ENCODE assay signal across 14 cellular contexts in genomic region chr11:123122852-123123251, GRCh38.
DNase-seq lines count a peak whose midpoint lies in the region; ATAC-seq, FAIRE-seq and TF ChIP-seq lines count a peak whose summit lies in the region.
"Had no signal": no experiment of that assay in that cellular context is flagged by ENCODE, and none has a peak within 500 bp of the region (broad histone marks: within the 10 kb centered on the region; RNA-seq: fewer than 3 reads in every experiment).

No MANE protein-coding gene starts in this region.

- TF ChIP-seq POLR2A in endothelial cell of umbilical vein (IDR thresholded peaks at IDR 0.05; ENCODE audit: low read depth, low read length) = no peak

- intact Hi-C loops in endothelial cell of umbilical vein (cut with micrococcal nuclease) (no loop called here), upper lobe of right lung (cut with DNase I) (no loop called here)

- BruUV-seq in endothelial cell of umbilical vein (replicated peaks; lab: Mats Ljungman, UMichigan) = no TSS peak

- H3K4me1 ChIP-seq in endothelial cell of umbilical vein (ENCODE audit: control insufficient read depth, extremely low read depth, insufficient read depth, low read length) (peaks cover 22% of the 10 kb centered on the region), muscle layer of duodenum (ENCODE audit: control insufficient read depth in 1 of 2, insufficient read depth in 2 of 2, low read length in 2 of 2) (peaks cover 0 to 4% of the 10 kb centered on the region in 2 donors), upper lobe of right lung (peaks cover 17% of the 10 kb centered on the region)

- peak overlapping the region; percentile 97 for H2AFZ ChIP-seq in endothelial cell of umbilical vein (ENCODE audit: low read depth, low read length)

- CTCF ChIA-PET in RWPE1 (lab: Yijun Ruan, JAX) (interaction anchor here (1.1 kb wide), 1 partner anchor 124 kb away, joined by 3 read pairs; no protein-coding TSS in a partner anchor), endothelial cell of umbilical vein (lab: Charles Lee) (interaction anchor here (0.6 to 2.7 kb wide), 9 partner anchors 12 to 356 kb away, joined by 3 to 25 read pairs (median 5); no protein-coding TSS in a partner anchor)

- no peaks in the 10 kb centered on the region for H3K9me1 ChIP-seq in endothelial cell of umbilical vein (replicated peaks; ENCODE audit: control insufficient read depth, extremely low read depth, insufficient read depth, low read length)

- DNase-seq in RWPE1 (ENCODE audit: low spot score) (no peak), endothelial cell of umbilical vein (ENCODE audit: low read depth, low spot score) (no peak), upper lobe of right lung (no peak), dedifferentiated amniotic fluid mesenchymal stem cell (ENCODE audit: extremely low spot score) (no peak)
- no peak for DNase-seq in activated CD4-positive, alpha-beta T cell treated with anti-CD3 and anti-CD28 coated beads for 48 hours
- DNase-seq: activated CD4-positive, alpha-beta memory T cell treated with anti-CD3 and anti-CD28 coated beads for 36 hours; CD4-positive, alpha-beta memory T cell; foreskin melanocyte; stimulated activated CD4-positive, alpha-beta T cell treated with anti-CD3 and anti-CD28 coated beads, Interleukin-4, amount 100 ng/mL, for 24 hours; stimulated activated naive CD8-positive, alpha-beta T cell treated with anti-CD3 and anti-CD28 coated beads, Interleukin-15, Interleukin-2, amounts not matched to agents 100 U/mL and 50 U/mL, for 24 hours; T-helper 17 cell had no signal

- H3K27ac ChIP-seq in RWPE1 (0 out of 2 replicates have a peak overlapping the region, but pooled peaks have one; percentile 30), endothelial cell of umbilical vein (ENCODE audit: insufficient read depth, low read depth, low read length) (peak overlapping the region; percentile 44), muscle layer of duodenum (ENCODE audit: low read length) (peak overlapping the region; percentile 72), upper lobe of right lung (peak overlapping the region; percentile 68)

- POLR2A ChIA-PET in RWPE1 (lab: Yijun Ruan, JAX; ENCODE audit: low non-redundant PET) (no interaction called here), endothelial cell of umbilical vein (lab: Charles Lee) (interaction anchor here (0.6 to 1.5 kb wide), 2 partner anchors 61 to 174 kb away, joined by 3 to 5 read pairs; partner anchors contain the start of gene HSPA8)

- H3K4me3 ChIP-seq in endothelial cell of umbilical vein (replicated peaks in 1 of 3; ENCODE audit: insufficient read depth in 1 of 3, low read depth in 1 of 3, low read length in 3 of 3) (no peak overlapping the region), muscle layer of duodenum (ENCODE audit: low read depth in 1 of 2, low read length in 2 of 2) (peak overlapping the region in 1 of 2 donors; percentile 36), upper lobe of right lung (no peak overlapping the region)

- peak overlapping the region; percentile 17 for H3K9ac ChIP-seq in endothelial cell of umbilical vein (replicated peaks; ENCODE audit: extremely low read depth, insufficient read depth, low read length)

- H3K4me2 ChIP-seq in endothelial cell of umbilical vein (ENCODE audit: insufficient read depth, low read length) = peak overlapping the region; percentile 68

- H3K9me3 ChIP-seq in endothelial cell of umbilical vein (replicated peaks; ENCODE audit: control insufficient read depth, insufficient read depth, low read length) = no peaks in the 10 kb centered on the region
- H3K9me3 ChIP-seq in muscle layer of duodenum (ENCODE audit: control insufficient read depth in 1 of 2, low read length in 2 of 2) = no peaks in the 10 kb centered on the region
- no peaks in the 10 kb centered on the region for H3K9me3 ChIP-seq in upper lobe of right lung

- TF ChIP-seq CTCF in RWPE1 (conservative IDR thresholded peaks at IDR 0.05; ENCODE audit: low read depth) (no peak), endothelial cell of umbilical vein (IDR thresholded peaks at IDR 0.05; ENCODE audit: extremely low read depth in 1 of 2, insufficient read depth in 1 of 2, low read depth in 1 of 2, low read length in 2 of 2) (no peak), upper lobe of right lung (IDR thresholded peaks at IDR 0.05) (no peak)

- ATAC-seq in upper lobe of right lung = no peak
- no peak for ATAC-seq in GM19395 (IDR thresholded peaks at IDR 0.05; ENCODE audit: unreplicated experiment)
- ATAC-seq in GM18909 (IDR thresholded peaks at IDR 0.05; ENCODE audit: poor library complexity, unreplicated experiment) = no peak
- ATAC-seq: stimulated activated naive CD8-positive, alpha-beta T cell treated with anti-CD3 and anti-CD28 coated beads, Interleukin-15, Interleukin-2, amounts not matched to agents 100 U/mL and 50 U/mL, for 24 hours; T-helper 17 cell had no signal

- peak; percentile 35 for FAIRE-seq in endothelial cell of umbilical vein (lab: Jason Lieb, UNC)

- H3K79me2 ChIP-seq in endothelial cell of umbilical vein (ENCODE audit: control insufficient read depth, insufficient read depth, low read length) = no peaks in the 10 kb centered on the region

- H3K27me3 ChIP-seq in endothelial cell of umbilical vein (ENCODE audit: control insufficient read depth in 2 of 2, insufficient read depth in 2 of 2, low read length in 2 of 2) (no peaks in the 10 kb centered on the region), muscle layer of duodenum (ENCODE audit: low read depth, low read length) (no peaks in the 10 kb centered on the region), upper lobe of right lung (peaks cover 11% of the 10 kb centered on the region)

- dilution Hi-C loops in endothelial cell of umbilical vein (cut with MboI; ENCODE audit: extremely low pct_ligation_motif_present, low sequenced_read_pairs) = loop anchor here (25.0 kb wide), 1 partner anchor 139 kb away; no protein-coding TSS in a partner anchor

- no peaks in the 10 kb centered on the region for H3K36me3 ChIP-seq in endothelial cell of umbilical vein (ENCODE audit: control insufficient read depth in 2 of 2, extremely low read depth in 1 of 2, insufficient read depth in 2 of 2, low read length in 2 of 2)
- H3K36me3 ChIP-seq in muscle layer of duodenum (ENCODE audit: control insufficient read depth in 1 of 2, insufficient read depth in 2 of 2, low read length in 2 of 2) = no peaks in the 10 kb centered on the region
- no peaks in the 10 kb centered on the region for H3K36me3 ChIP-seq in upper lobe of right lung

- no peaks in the 10 kb centered on the region for H4K20me1 ChIP-seq in endothelial cell of umbilical vein (replicated peaks; ENCODE audit: control insufficient read depth, extremely low read depth, insufficient read depth, low read length)

TF ChIP-seq in endothelial cell of umbilical vein, 7 proteins besides CTCF, POLR2A, EP300 and RAD21:
- TF ChIP-seq MAX (IDR thresholded peaks at IDR 0.05; ENCODE audit: insufficient read depth, insufficient read length) (no peak), EZH2 (IDR thresholded peaks at IDR 0.05; ENCODE audit: borderline replicate concordance, low read depth, low read length, severe bottlenecking) (no peak), MYC (IDR thresholded peaks at IDR 0.05; ENCODE audit: low read depth, low read length) (no peak), FOS (IDR thresholded peaks at IDR 0.05; ENCODE audit: borderline replicate concordance, insufficient read depth, low read length) (no peak), GATA2 (IDR thresholded peaks at IDR 0.05; ENCODE audit: insufficient read depth, insufficient read length, low read depth, low read length) (no peak), POLR2AphosphoS5 (IDR thresholded peaks at IDR 0.05; ENCODE audit: insufficient read depth, low read depth, low read length) (no peak), JUN (IDR thresholded peaks at IDR 0.05; ENCODE audit: borderline replicate concordance, insufficient read depth, insufficient read length, low read depth) (no peak)
TF ChIP-seq in endothelial cell of umbilical vein: peak in this region for 0.
